Comparison of ENCODE assay signal across 30 cellular contexts in the genomic region with DNA sequence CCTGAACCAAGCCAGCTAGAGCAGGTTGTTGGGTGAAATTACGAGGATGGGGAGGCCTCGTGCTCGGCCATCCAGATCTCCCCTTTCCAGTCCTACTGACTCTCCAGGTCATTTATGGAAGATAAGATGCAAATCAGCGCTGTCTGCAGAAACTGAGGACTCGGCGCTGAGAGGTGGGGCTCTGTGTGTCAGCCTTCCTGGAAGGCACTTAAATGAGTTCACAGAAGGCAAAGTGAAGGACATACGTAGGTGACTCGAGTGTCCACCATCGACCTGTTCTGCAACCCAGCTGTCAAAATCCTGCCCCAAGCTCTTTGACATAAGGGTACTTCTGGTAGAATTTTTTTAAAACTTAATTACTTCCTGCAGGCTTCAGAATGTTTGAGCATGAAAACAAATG.
DNase-seq lines count a peak whose midpoint lies in the region; ATAC-seq and TF ChIP-seq lines count a peak whose summit lies in the region.
"Had no signal": no experiment of that assay in that cellular context is flagged by ENCODE, and none has a peak within 500 bp of the region (broad histone marks: within the 10 kb centered on the region; RNA-seq: fewer than 3 reads in every experiment).

No MANE protein-coding gene starts in this region.

- H3K4me3 Mint-ChIP-seq in chondrocyte (ENCODE audit: unreplicated experiment) = no peak overlapping the region
- H3K4me3 Mint-ChIP-seq in stimulated activated effector memory CD8-positive, alpha-beta T cell treated with anti-CD3 and anti-CD28 coated beads, Interleukin-12 subunit alpha, Interleukin-12 subunit beta, amount 100 ng/mL, for 72 hours = no peak overlapping the region
- H3K4me3 Mint-ChIP-seq: activated CD4-positive, alpha-beta memory T cell treated with anti-CD3 and anti-CD28 coated beads, Interleukin-2, amount 10 ng/mL, durations not matched to agents 7 days and 5 days; activated T-helper 17 cell treated with anti-CD3 and anti-CD28 coated beads, Interleukin-2, amount 50 U/mL, for 72 hours; CD4-positive, alpha-beta T cell; stimulated activated memory B cell treated with anti-CD40 and anti-IgM and Interleukin-4, amounts not matched to agents 10 μg/mL and 1 μg/mL and 100 μg/mL, for 72 hours had no signal

- H3F3A ChIP-seq in smooth muscle cell (ENCODE audit: low read depth) = peaks cover 75% of the 10 kb centered on the region

- no peak for TF ChIP-seq POLR2A in Peyer's patch (IDR thresholded peaks at IDR 0.05)

- no peaks in the 10 kb centered on the region for H3K9me3 Mint-ChIP-seq in chondrocyte (ENCODE audit: low read depth)
- no peaks in the 10 kb centered on the region for H3K9me3 Mint-ChIP-seq in stimulated activated effector memory CD8-positive, alpha-beta T cell treated with anti-CD3 and anti-CD28 coated beads, Interleukin-12 subunit alpha, Interleukin-12 subunit beta, amount 100 ng/mL, for 72 hours
- H3K9me3 Mint-ChIP-seq: activated naive CD4-positive, alpha-beta T cell treated with anti-CD3 and anti-CD28 coated beads, Interleukin-2, amount 50 U/mL, for 72 hours; activated T-helper 17 cell treated with anti-CD3 and anti-CD28 coated beads, Interleukin-2, amount 50 U/mL, for 72 hours; CD4-positive, alpha-beta T cell; neural progenitor cell; stimulated activated memory B cell treated with anti-CD40 and anti-IgM and Interleukin-4, amounts not matched to agents 10 μg/mL and 1 μg/mL and 100 μg/mL, for 72 hours had no signal

- H3K4me1 Mint-ChIP-seq in chondrocyte (ENCODE audit: low read depth) = peaks cover 32% of the 10 kb centered on the region
- peaks cover 6% of the 10 kb centered on the region for H3K4me1 Mint-ChIP-seq in stimulated activated effector memory CD8-positive, alpha-beta T cell treated with anti-CD3 and anti-CD28 coated beads, Interleukin-12 subunit alpha, Interleukin-12 subunit beta, amount 100 ng/mL, for 72 hours
- H3K4me1 Mint-ChIP-seq: activated T-helper 17 cell treated with anti-CD3 and anti-CD28 coated beads, Interleukin-2, amount 50 U/mL, for 72 hours; neural progenitor cell had no signal

- TF ChIP-seq CTCF in chondrocyte (IDR thresholded peaks at IDR 0.05) = no peak
- TF ChIP-seq CTCF in smooth muscle cell (IDR thresholded peaks at IDR 0.05; ENCODE audit: borderline replicate concordance, insufficient read depth, poor library complexity, severe bottlenecking) = no peak
- TF ChIP-seq CTCF in Peyer's patch (IDR thresholded peaks at IDR 0.05) = no peak

- no peak for ATAC-seq in GM21529 (IDR thresholded peaks at IDR 0.05; ENCODE audit: unreplicated experiment)
- ATAC-seq in stimulated activated effector memory CD8-positive, alpha-beta T cell treated with anti-CD3 and anti-CD28 coated beads, Interleukin-12 subunit alpha, Interleukin-12 subunit beta, amount 100 ng/mL, for 72 hours = no peak
- ATAC-seq: activated naive CD4-positive, alpha-beta T cell treated with anti-CD3 and anti-CD28 coated beads, Interleukin-2, amount 50 U/mL, for 72 hours; activated T-helper 17 cell treated with anti-CD3 and anti-CD28 coated beads, Interleukin-2, amount 50 U/mL, for 72 hours; esophagus mucosa; foreskin keratinocyte; sciatic nerve; stimulated activated memory B cell treated with anti-CD40 and anti-IgM and Interleukin-4, amounts not matched to agents 10 μg/mL and 1 μg/mL and 100 μg/mL, for 72 hours had no signal

- no peak overlapping the region for H2AFZ ChIP-seq in smooth muscle cell (ENCODE audit: low read depth)
- H2AFZ ChIP-seq: neural progenitor cell had no signal

- no peaks in the 10 kb centered on the region for H3K79me2 ChIP-seq in smooth muscle cell (ENCODE audit: low read depth)

- H3K9ac ChIP-seq in smooth muscle cell (ENCODE audit: low read depth) = no peak overlapping the region
- H3K9ac ChIP-seq: neural progenitor cell had no signal

- DNase-seq in DMS79 (lab: John Stamatoyannopoulos, UW) (peak; percentile 67), NCI-H2029 (lab: John Stamatoyannopoulos, UW) (peak; percentile 16), chondrocyte (ENCODE audit: low spot score) (no peak), smooth muscle cell (lab: John Stamatoyannopoulos, UW; ENCODE audit: unreplicated experiment) (no peak), Peyer's patch (no peak)
- DNase-seq in stimulated activated effector memory CD8-positive, alpha-beta T cell treated with anti-CD3 and anti-CD28 coated beads, Interleukin-12 subunit alpha, Interleukin-12 subunit beta, amount 100 ng/mL, for 72 hours (ENCODE audit: low spot score in 2 of 2) = no peak
- DNase-seq: activated CD4-positive, alpha-beta memory T cell treated with anti-CD3 and anti-CD28 coated beads, Interleukin-2, amount 10 ng/mL, durations not matched to agents 7 days and 5 days; activated CD8-positive, alpha-beta memory T cell treated with anti-CD3 and anti-CD28 coated beads, Interleukin-2, amount 50 U/mL, for 48 hours; anterior cingulate cortex; CD4-positive, alpha-beta T cell; colonic mucosa; effector memory CD4-positive, alpha-beta T cell; foreskin keratinocyte; KG1; mesenchymal stem cell; MM.1S; NCI-H1436 treated with DMSO at 0.1 percent for 48 hours; NCI-H2171; NCI-H524; stimulated activated CD4-positive, alpha-beta T cell treated with anti-CD3 and anti-CD28 coated beads, Interleukin-4, amount 100 ng/mL, for 24 hours; T-helper 1 cell had no signal

- H3K9me3 ChIP-seq in smooth muscle cell (replicated peaks; ENCODE audit: low read depth) = no peaks in the 10 kb centered on the region
- H3K9me3 ChIP-seq in Peyer's patch = no peaks in the 10 kb centered on the region
- H3K9me3 ChIP-seq: colonic mucosa, HAP-1 had no signal

- WGBS in smooth muscle cell (ENCODE audit: low lambda C conversion rate) = 92% methylated on average over 9 of the region's 9 CpGs

- H3K4me2 ChIP-seq in smooth muscle cell = no peak overlapping the region
- H3K4me2 ChIP-seq: neural progenitor cell had no signal

- H3K4me1 ChIP-seq in smooth muscle cell (ENCODE audit: low read depth) (peaks cover 5% of the 10 kb centered on the region), Peyer's patch (no peaks in the 10 kb centered on the region)
- H3K4me1 ChIP-seq: colonic mucosa, foreskin keratinocyte, HAP-1 had no signal

- H3K27ac ChIP-seq in smooth muscle cell (ENCODE audit: low read depth) (peak overlapping the region; percentile 14), Peyer's patch (no peak overlapping the region)
- H3K27ac ChIP-seq: colonic mucosa, foreskin keratinocyte, neural progenitor cell, RWPE1 had no signal

- H3K4me3 ChIP-seq in smooth muscle cell = no peak overlapping the region
- H3K4me3 ChIP-seq in Peyer's patch = no peak overlapping the region
- H3K4me3 ChIP-seq: colonic mucosa, HAP-1, neural progenitor cell had no signal

- no peaks in the 10 kb centered on the region for H3K27me3 Mint-ChIP-seq in chondrocyte (ENCODE audit: low read depth)

- peaks cover 13% of the 10 kb centered on the region for H3K36me3 ChIP-seq in smooth muscle cell (ENCODE audit: low read depth)
- H3K36me3 ChIP-seq in Peyer's patch = peaks cover 0 to 29% (median 0%) of the 10 kb centered on the region in 3 donors
- H3K36me3 ChIP-seq: colonic mucosa, HAP-1, neural progenitor cell had no signal

- H3K27ac Mint-ChIP-seq in chondrocyte (ENCODE audit: unreplicated experiment) = peak overlapping the region; percentile 36
- no peak overlapping the region for H3K27ac Mint-ChIP-seq in stimulated activated effector memory CD8-positive, alpha-beta T cell treated with anti-CD3 and anti-CD28 coated beads, Interleukin-12 subunit alpha, Interleukin-12 subunit beta, amount 100 ng/mL, for 72 hours
- H3K27ac Mint-ChIP-seq: activated CD4-positive, alpha-beta memory T cell treated with anti-CD3 and anti-CD28 coated beads, Interleukin-2, amount 10 ng/mL, durations not matched to agents 7 days and 5 days; activated naive CD4-positive, alpha-beta T cell treated with anti-CD3 and anti-CD28 coated beads, Interleukin-2, amount 50 U/mL, for 72 hours; activated T-helper 17 cell treated with anti-CD3 and anti-CD28 coated beads, Interleukin-2, amount 50 U/mL, for 72 hours; CD4-positive, alpha-beta T cell; neural progenitor cell; stimulated activated memory B cell treated with anti-CD40 and anti-IgM and Interleukin-4, amounts not matched to agents 10 μg/mL and 1 μg/mL and 100 μg/mL, for 72 hours had no signal

- no peaks in the 10 kb centered on the region for H3K27me3 ChIP-seq in smooth muscle cell (ENCODE audit: low read depth)
- H3K27me3 ChIP-seq in Peyer's patch = no peaks in the 10 kb centered on the region
- H3K27me3 ChIP-seq: colonic mucosa, foreskin keratinocyte, neural progenitor cell had no signal

- H3K36me3 Mint-ChIP-seq in chondrocyte (ENCODE audit: low read depth) = peaks cover 61% of the 10 kb centered on the region
- H3K36me3 Mint-ChIP-seq in stimulated activated effector memory CD8-positive, alpha-beta T cell treated with anti-CD3 and anti-CD28 coated beads, Interleukin-12 subunit alpha, Interleukin-12 subunit beta, amount 100 ng/mL, for 72 hours = no peaks in the 10 kb centered on the region
- H3K36me3 Mint-ChIP-seq: activated naive CD4-positive, alpha-beta T cell treated with anti-CD3 and anti-CD28 coated beads, Interleukin-2, amount 50 U/mL, for 72 hours; stimulated activated memory B cell treated with anti-CD40 and anti-IgM and Interleukin-4, amounts not matched to agents 10 μg/mL and 1 μg/mL and 100 μg/mL, for 72 hours had no signal

- H4K20me1 ChIP-seq in smooth muscle cell (ENCODE audit: low read depth) = peaks cover 94% of the 10 kb centered on the region

Comparison
In these comparisons a context has a peak if more than half of its experiments do, and no peak if none do; other contexts are left out.
1. DNase-seq: peak in DMS79 (single experiment) and NCI-H2029 (single experiment); none in chondrocyte (single experiment), smooth muscle cell (single experiment), stimulated activated effector memory CD8-positive, alpha-beta T cell treated with anti-CD3 and anti-CD28 coated beads, Interleukin-12 subunit alpha, Interleukin-12 subunit beta, amount 100 ng/mL, for 72 hours (0 of 2) and Peyer's patch (0 of 3).